In the genomic region with DNA sequence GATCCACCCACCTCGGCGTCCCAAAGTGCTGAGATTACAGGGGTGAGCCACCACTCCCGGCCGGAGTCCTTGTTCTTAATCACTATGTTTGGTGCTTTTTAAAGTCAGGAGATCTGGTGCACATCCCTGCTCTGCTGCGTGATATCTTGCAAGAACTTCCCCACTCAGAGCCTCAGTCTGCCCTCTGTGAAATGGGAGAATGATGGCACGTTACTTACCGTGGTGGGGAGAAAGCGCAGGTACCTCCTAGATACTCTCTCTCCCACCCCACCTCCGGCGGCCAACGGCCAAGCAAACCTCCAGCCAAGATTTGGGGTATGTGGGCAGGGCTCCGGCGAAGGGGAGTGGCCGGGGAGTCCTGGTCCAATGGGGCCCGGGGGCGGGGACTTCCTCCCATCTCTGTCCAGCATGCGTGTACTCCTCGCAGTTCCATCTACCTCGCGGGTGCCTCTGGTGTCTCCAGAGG, we compare ENCODE assay signal across 9 cellular contexts. TPM values are rescaled to one million over a fixed set of nuclear protein-coding genes. Genes with fewer than 3 reads are reported as not detected.
DNase-seq lines count a peak whose midpoint lies in the region; ATAC-seq and TF ChIP-seq lines count a peak whose summit lies in the region.
"Had no signal": no experiment of that assay in that cellular context is flagged by ENCODE, and none has a peak within 500 bp of the region (broad histone marks: within the 10 kb centered on the region; RNA-seq: fewer than 3 reads in every experiment).

A gene (plus strand): TSS at position 424 of the 466 bp plus-strand sequence. CDS start 139 bp downstream, outside the sequence.

- no peak within 1 kb of the TSS for H3K4me3 ChIP-seq in fibroblast of pulmonary artery (replicated peaks; ENCODE audit: low read depth, low read length)
- H3K4me3 ChIP-seq: SJSA1 had no signal

- DNase-seq in NOMO-1 treated with DMSO at 0.1 percent for 48 hours (lab: John Stamatoyannopoulos, UW; ENCODE audit: unreplicated experiment) (peak; percentile 9), NOMO-1 treated with dmso at 0.1 percent for 144 hours (lab: John Stamatoyannopoulos, UW; ENCODE audit: unreplicated experiment) (no peak), fibroblast of pulmonary artery (ENCODE audit: low read depth) (peak; percentile 10), occipital lobe (lab: John Stamatoyannopoulos, UW) (peak; percentile 26), HuH-7.5 (ENCODE audit: low spot score) (no peak)
- DNase-seq in activated CD4-positive, alpha-beta T cell treated with anti-CD3 and anti-CD28 coated beads, Interleukin-2, amount 50 U/mL, for 48 hours, result peak; percentile 74 to 83
- DNase-seq in central memory CD4-positive, alpha-beta T cell, result no peak

- TF ChIP-seq CTCF in fibroblast of pulmonary artery (IDR thresholded peaks at IDR 0.05; ENCODE audit: low read length, missing control alignments), result no peak

- ATAC-seq in GM19324 (IDR thresholded peaks at IDR 0.05; ENCODE audit: low FRiP score, unreplicated experiment), result no peak

RNA-seq across cellular contexts. Expression of the gene that starts here (rescaled TPM):
- 4.5 TPM for total RNA-seq in occipital lobe
- total RNA-seq: SJSA1 had no signal

Comparison
In these comparisons a context has a peak if more than half of its experiments do, and no peak if none do; other contexts are left out.
1. DNase-seq: peak in NOMO-1 treated with DMSO at 0.1 percent for 48 hours (single experiment), activated CD4-positive, alpha-beta T cell treated with anti-CD3 and anti-CD28 coated beads, Interleukin-2, amount 50 U/mL, for 48 hours (2 of 2), fibroblast of pulmonary artery (single experiment) and occipital lobe (single experiment); none in NOMO-1 treated with dmso at 0.1 percent for 144 hours (single experiment), central memory CD4-positive, alpha-beta T cell (single experiment) and HuH-7.5 (single experiment).